In the genomic region with DNA sequence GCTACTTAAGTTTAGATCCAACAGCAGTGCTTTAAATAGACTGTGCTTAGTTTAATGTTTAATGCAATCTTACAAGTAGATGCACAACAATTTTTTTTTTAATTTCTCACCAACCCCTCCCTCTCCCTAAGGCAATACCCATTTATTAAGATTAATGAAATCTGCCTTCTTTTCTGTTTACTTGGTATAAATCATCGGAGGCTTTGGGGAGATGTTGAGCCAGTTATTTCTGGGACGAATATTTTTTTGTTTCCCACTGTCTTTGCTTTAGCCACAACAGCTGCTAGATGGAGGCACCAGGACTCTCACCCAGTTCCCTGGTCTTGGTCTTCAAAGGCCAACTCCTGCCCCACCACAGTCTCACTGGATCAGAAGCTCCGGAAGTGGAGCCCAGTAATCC, we compare ENCODE assay signal across 8 cellular contexts.
DNase-seq lines count a peak whose midpoint lies in the region; ATAC-seq and TF ChIP-seq lines count a peak whose summit lies in the region.

No MANE protein-coding gene starts in this region.

- H2AK5ac ChIP-seq in H9 (ENCODE audit: insufficient read length, low read length): no peak overlapping the region

- no peak overlapping the region for H3K18ac ChIP-seq in H9 (ENCODE audit: insufficient read length, low read depth, low read length)

- no peaks in the 10 kb centered on the region for H3K79me2 ChIP-seq in H9 (ENCODE audit: insufficient read depth, low read length)

- H3K4ac ChIP-seq in H9 (ENCODE audit: low read depth, low read length): no peak overlapping the region

- H3K27ac ChIP-seq in H9 (ENCODE audit: insufficient read length, low read depth, low read length) (no peak overlapping the region), skin epidermis (peak overlapping the region in 19 of 21 experiments; percentile 67 to 95 (median 79))

- no peaks in the 10 kb centered on the region for H3K9me3 ChIP-seq in H9 (ENCODE audit: control insufficient read depth, low read depth, low read length)

- no peak overlapping the region for H3K14ac ChIP-seq in H9 (ENCODE audit: insufficient read depth, low read length)

- no peak overlapping the region for H3K4me2 ChIP-seq in H9 (ENCODE audit: insufficient read depth, insufficient read length, low read length)

- H3K27me3 Mint-ChIP-seq in H9 (ENCODE audit: low read depth) (peaks cover 14% of the 10 kb centered on the region), activated B cell treated with CpG ODN at 0.5 μM for 24 hours (no peaks in the 10 kb centered on the region)

- H3K36me3 Mint-ChIP-seq in H9 (ENCODE audit: insufficient read depth in 1 of 3, low read depth in 3 of 3) (peaks cover 0 to 9% (median 4%) of the 10 kb centered on the region in 3 experiments; a peak in 4 of 7 replicates), activated B cell treated with CpG ODN at 0.5 μM for 24 hours (ENCODE audit: low read depth) (peaks cover 43% of the 10 kb centered on the region)

- no peaks in the 10 kb centered on the region for H3K23me2 ChIP-seq in H9 (ENCODE audit: insufficient read length, low read depth, low read length, poor library complexity, severe bottlenecking)

- H2AFZ ChIP-seq in H9 (ENCODE audit: low read length): no peak overlapping the region

- POLR2A ChIA-PET in activated B cell treated with CpG ODN at 0.5 μM for 24 hours (lab: Charles Lee): interaction anchor here (1.0 to 2.6 kb wide), 9 partner anchors 37 to 112 kb away, joined by 3 to 36 read pairs (median 8); no protein-coding TSS in a partner anchor

- H4K20me1 ChIP-seq in H9 (ENCODE audit: control insufficient read depth, insufficient read depth, insufficient read length): no peaks in the 10 kb centered on the region

- H3K4me1 ChIP-seq in H9 (ENCODE audit: insufficient read depth, low read length): peaks cover 18% of the 10 kb centered on the region; the same call in 1 of the 2 replicates

- TF ChIP-seq CTCF in H9 (conservative IDR thresholded peaks at IDR 0.05) (no peak), activated B cell treated with CpG ODN at 0.5 μM for 24 hours (IDR thresholded peaks at IDR 0.05) (no peak), fibroblast of the aortic adventitia (IDR thresholded peaks at IDR 0.05; ENCODE audit: insufficient read depth, low read length) (no peak)

- H2BK15ac ChIP-seq in H9 (ENCODE audit: low read depth, low read length): no peak overlapping the region

- H3K9me3 Mint-ChIP-seq in H9: peaks cover 0 to 2% of the 10 kb centered on the region in 2 experiments; a peak in 2 of 5 replicates
- H3K9me3 Mint-ChIP-seq in activated B cell treated with CpG ODN at 0.5 μM for 24 hours: no peaks in the 10 kb centered on the region

- DNase-seq in H9 (no peak), activated B cell treated with CpG ODN at 0.5 μM for 24 hours (no peak), fibroblast of the aortic adventitia (ENCODE audit: low read depth) (peak; percentile 65), retina (no peak), NCI-H526 (lab: John Stamatoyannopoulos, UW) (no peak), DMS53 (lab: John Stamatoyannopoulos, UW) (no peak)

- no peak overlapping the region for H3K56ac ChIP-seq in H9 (ENCODE audit: insufficient read length, low read depth, low read length)

- H3K9ac ChIP-seq in H9 (ENCODE audit: extremely low read depth, insufficient read length, low read length): no peak overlapping the region

- no peaks in the 10 kb centered on the region for H3K79me1 ChIP-seq in H9 (ENCODE audit: insufficient read depth, low read depth, low read length, poor library complexity, severe bottlenecking)

- WGBS in H9 (ENCODE audit: extremely low coverage, insufficient read length, low lambda C conversion rate): no CpG with 5 or more reads among the region's 3 CpGs

- CTCF ChIA-PET in activated B cell treated with CpG ODN at 0.5 μM for 24 hours (lab: Charles Lee): interaction anchor here (0.9 kb wide), 1 partner anchor 76 kb away, joined by 3 read pairs; no protein-coding TSS in a partner anchor

- intact Hi-C loops in activated B cell treated with CpG ODN at 0.5 μM for 24 hours (cut with micrococcal nuclease): loop anchor here (1.0 to 10.0 kb wide), 8 partner anchors 21 to 687 kb away; a partner anchor contains a TSS

- peaks cover 54 to 63% of the 10 kb centered on the region in 2 experiments for H3K4me1 Mint-ChIP-seq in H9
- peaks cover 63% of the 10 kb centered on the region for H3K4me1 Mint-ChIP-seq in activated B cell treated with CpG ODN at 0.5 μM for 24 hours

- H2BK20ac ChIP-seq in H9 (ENCODE audit: low read depth, low read length, poor library complexity, severe bottlenecking): no peak overlapping the region

- H3K4me3 Mint-ChIP-seq in H9 (peak overlapping the region in 1 of 2 experiments; percentile 44; a peak in 2 of 5 replicates), activated B cell treated with CpG ODN at 0.5 μM for 24 hours (peak overlapping the region; percentile 97)

- H4K5ac ChIP-seq in H9 (ENCODE audit: insufficient read length, low read depth, low read length): no peak overlapping the region

- no peak overlapping the region for H2BK12ac ChIP-seq in H9 (ENCODE audit: insufficient read length, low read depth, low read length)

- no peak overlapping the region for H4K8ac ChIP-seq in H9 (replicated peaks; ENCODE audit: insufficient read length, low read depth, low read length)

- H3K4me3 ChIP-seq in fibroblast of the aortic adventitia (ENCODE audit: low read depth, low read length) (peak overlapping the region; percentile 80), skin epidermis (peak overlapping the region in 5 of 7 experiments; percentile 35 to 56 (median 46))

- H2BK120ac ChIP-seq in H9 (ENCODE audit: low read depth, low read length, poor library complexity, severe bottlenecking): no peak overlapping the region

- no peak overlapping the region for H4K91ac ChIP-seq in H9 (ENCODE audit: insufficient read length, low read depth, low read length)

- ATAC-seq in activated B cell treated with CpG ODN at 0.5 μM for 24 hours (ENCODE audit: low read depth) (no peak), GM19035 (IDR thresholded peaks at IDR 0.05; ENCODE audit: unreplicated experiment) (no peak)

- H3K27ac Mint-ChIP-seq in H9 (peak overlapping the region in 2 of 3 experiments; percentile 39 to 99; a peak in 4 of 7 replicates), activated B cell treated with CpG ODN at 0.5 μM for 24 hours (peak overlapping the region; percentile 99)

- no peak overlapping the region for H2BK5ac ChIP-seq in H9 (ENCODE audit: insufficient read length, low read length)

- H3T11ph ChIP-seq in H9 (ENCODE audit: low read length): no peak overlapping the region

- no peak overlapping the region for H3K23ac ChIP-seq in H9 (ENCODE audit: insufficient read length, low read depth, low read length)

- H3K27me3 ChIP-seq in H9 (ENCODE audit: insufficient read depth, low read length): no peaks in the 10 kb centered on the region
